In the genomic region with DNA sequence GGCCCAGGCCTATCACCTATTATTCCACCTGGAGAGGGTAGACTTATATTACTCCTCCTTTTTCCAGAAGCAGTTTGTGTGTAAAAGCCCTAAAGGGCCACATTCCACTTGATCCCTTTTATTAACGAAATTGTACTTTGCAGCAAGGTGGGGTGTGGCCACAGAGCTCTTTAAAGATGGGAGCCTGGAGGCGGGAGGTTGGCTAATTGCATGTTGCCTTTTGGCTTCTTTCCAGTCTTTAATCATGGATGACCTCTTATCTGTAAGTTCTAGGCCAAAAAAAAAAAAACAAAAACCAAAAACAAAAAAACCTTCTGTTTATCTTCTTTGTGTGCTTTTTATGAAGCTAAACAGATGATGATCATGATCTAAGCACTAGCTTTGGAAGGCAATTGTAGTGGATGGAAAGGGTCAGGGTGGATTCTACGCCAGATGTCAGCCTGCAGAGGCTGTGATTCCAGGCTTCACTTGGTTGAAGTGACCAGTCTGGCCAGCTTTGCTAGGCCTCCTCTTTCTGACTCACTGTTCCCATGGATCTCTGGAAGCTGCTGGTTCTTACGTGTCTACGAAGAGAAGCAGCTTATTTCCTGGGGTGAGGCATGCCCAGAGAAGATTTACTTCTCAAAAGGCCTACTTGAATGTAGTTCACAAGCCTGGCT, we compare ENCODE assay signal across 12 cellular contexts.
A peak's percentile ranks its signal among the peaks of the same experiment; 100 is the strongest.
DNase-seq lines count a peak whose midpoint lies in the region; ATAC-seq and TF ChIP-seq lines count a peak whose summit lies in the region.
"Had no signal": no experiment of that assay in that cellular context is flagged by ENCODE, and none has a peak within 500 bp of the region (broad histone marks: within the 10 kb centered on the region; RNA-seq: fewer than 3 reads in every experiment).

No MANE protein-coding gene starts in this region.

- peaks cover 59% of the 10 kb centered on the region for H3K4me1 Mint-ChIP-seq in Caco-2 (ENCODE audit: low read depth, unreplicated experiment)
- no peaks in the 10 kb centered on the region for H3K4me1 Mint-ChIP-seq in activated CD4-positive, alpha-beta T cell treated with anti-CD3 and anti-CD28 coated beads for 36 hours

- peak overlapping the region; percentile 39 for H3K27ac Mint-ChIP-seq in Caco-2 (ENCODE audit: unreplicated experiment)
- H3K27ac Mint-ChIP-seq in activated CD4-positive, alpha-beta T cell treated with anti-CD3 and anti-CD28 coated beads for 36 hours, result no peak overlapping the region

- H3K9me2 ChIP-seq in PC-9 (ENCODE audit: insufficient read depth), result no peaks in the 10 kb centered on the region

- no peaks in the 10 kb centered on the region for H3K9me3 Mint-ChIP-seq in Caco-2 (ENCODE audit: unreplicated experiment)
- H3K9me3 Mint-ChIP-seq in activated CD4-positive, alpha-beta T cell treated with anti-CD3 and anti-CD28 coated beads for 36 hours (ENCODE audit: low read depth), result no peaks in the 10 kb centered on the region

- no peaks in the 10 kb centered on the region for H3K9me3 ChIP-seq in Caco-2
- no peaks in the 10 kb centered on the region for H3K9me3 ChIP-seq in PC-9 (ENCODE audit: insufficient read depth, low read depth)
- H3K9me3 ChIP-seq in psoas muscle, result no peaks in the 10 kb centered on the region

- no peak overlapping the region for H2AFZ ChIP-seq in PC-9

- CTCF ChIA-PET in Caco-2 (lab: Charles Lee) (interaction anchor here (0.6 kb wide), 1 partner anchor 133 kb away, joined by 4 read pairs; no protein-coding TSS in a partner anchor), PC-9 (lab: Charles Lee) (interaction anchor here (0.6 to 0.9 kb wide), 3 partner anchors 11 to 279 kb away, joined by 3 to 6 read pairs (median 4); no protein-coding TSS in a partner anchor)
- CTCF ChIA-PET in activated CD4-positive, alpha-beta T cell treated with anti-CD3 and anti-CD28 coated beads for 36 hours (lab: Charles Lee), result no interaction called here

- POLR2A ChIA-PET in Caco-2 (lab: Charles Lee) (interaction anchor here (0.6 to 1.0 kb wide), 3 partner anchors 12 to 41 kb away, joined by 3 to 4 read pairs (median 4); no protein-coding TSS in a partner anchor), PC-9 (lab: Charles Lee; ENCODE audit: unreplicated experiment) (interaction anchor here (0.6 kb wide), 1 partner anchor 1008 kb away, joined by 3 read pairs; no protein-coding TSS in a partner anchor)
- POLR2A ChIA-PET in activated CD4-positive, alpha-beta T cell treated with anti-CD3 and anti-CD28 coated beads for 36 hours (lab: Charles Lee), result no interaction called here

- DNase-seq in Caco-2 (no peak), PC-9 (peak; percentile 35 to 43), glomerular visceral epithelial cell (ENCODE audit: extremely low spot score) (peak; percentile 6), psoas muscle (peak in 1 of 2 donors; percentile 44), D341Med (ENCODE audit: low spot score) (no peak)
- DNase-seq in activated CD4-positive, alpha-beta T cell treated with anti-CD3 and anti-CD28 coated beads for 36 hours, result no peak
- DNase-seq: activated CD4-positive, CD25-positive, alpha-beta regulatory T cell; caudate nucleus; DND-41; NCI-H526 had no signal

- H3K4me3 Mint-ChIP-seq in Caco-2 (ENCODE audit: unreplicated experiment), result peak overlapping the region; percentile 15
- H3K4me3 Mint-ChIP-seq in activated CD4-positive, alpha-beta T cell treated with anti-CD3 and anti-CD28 coated beads for 36 hours, result no peak overlapping the region

- H3K79me2 ChIP-seq in PC-9 (ENCODE audit: low read depth), result no peaks in the 10 kb centered on the region

- peaks cover 10% of the 10 kb centered on the region for H3K36me3 Mint-ChIP-seq in Caco-2 (ENCODE audit: insufficient read depth, unreplicated experiment)
- no peaks in the 10 kb centered on the region for H3K36me3 Mint-ChIP-seq in activated CD4-positive, alpha-beta T cell treated with anti-CD3 and anti-CD28 coated beads for 36 hours (ENCODE audit: low read depth)

- ATAC-seq in psoas muscle (peak; percentile 60 to 78 (median 76)), HG02852 (IDR thresholded peaks at IDR 0.05; ENCODE audit: unreplicated experiment) (no peak), HG02571 (IDR thresholded peaks at IDR 0.05; ENCODE audit: unreplicated experiment) (no peak)
- ATAC-seq in activated CD4-positive, alpha-beta T cell treated with anti-CD3 and anti-CD28 coated beads for 36 hours, result no peak

- H3K27me3 ChIP-seq in Caco-2 (replicated peaks; ENCODE audit: control insufficient read depth, insufficient read depth, low read length) (no peaks in the 10 kb centered on the region), PC-9 (ENCODE audit: insufficient read depth, low read depth) (no peaks in the 10 kb centered on the region), psoas muscle (ENCODE audit: insufficient read depth in 3 of 3, low read length in 2 of 3) (no peaks in the 10 kb centered on the region)

- intact Hi-C loops in Caco-2 (cut with micrococcal nuclease; ENCODE audit: unreplicated experiment) (loop anchor here (5.0 kb wide), 2 partner anchors 62 to 103 kb away; a partner anchor contains a TSS), PC-9 (cut with micrococcal nuclease; ENCODE audit: unreplicated experiment) (no loop called here), psoas muscle (cut with DNase I) (no loop called here)
- intact Hi-C loops in activated CD4-positive, alpha-beta T cell treated with anti-CD3 and anti-CD28 coated beads for 36 hours (cut with DNase I, micrococcal nuclease), result no loop called here

- no peaks in the 10 kb centered on the region for H4K20me1 ChIP-seq in PC-9 (ENCODE audit: insufficient read depth)

- no peaks in the 10 kb centered on the region for H3K36me3 ChIP-seq in Caco-2 (ENCODE audit: control insufficient read depth, insufficient read depth, low read length)
- no peaks in the 10 kb centered on the region for H3K36me3 ChIP-seq in PC-9 (ENCODE audit: low read depth)
- H3K36me3 ChIP-seq in psoas muscle (ENCODE audit: insufficient read depth in 1 of 2, low read depth in 1 of 2), result no peaks in the 10 kb centered on the region

- H3K4me3 ChIP-seq in Caco-2 (ENCODE audit: low read depth, low read length) (no peak overlapping the region), PC-9 (no peak overlapping the region), psoas muscle (no peak overlapping the region)

- H3K27ac ChIP-seq in PC-9 (no peak overlapping the region), psoas muscle (peak overlapping the region; percentile 27)

- TF ChIP-seq CTCF in Caco-2 (IDR thresholded peaks at IDR 0.05; ENCODE audit: insufficient read depth in 1 of 2, low read depth in 1 of 2, low read length in 1 of 2, severe bottlenecking in 1 of 2, unreplicated experiment in 1 of 2) (no peak), PC-9 (conservative IDR thresholded peaks at IDR 0.05) (no peak), psoas muscle (IDR thresholded peaks at IDR 0.05) (no peak)

- BruUV-seq in Caco-2 (replicated peaks; lab: Mats Ljungman, UMichigan), result no TSS peak
- no TSS peak for BruUV-seq in PC-9 (replicated peaks; lab: Mats Ljungman, UMichigan)

- no peak overlapping the region for H3K4me2 ChIP-seq in PC-9

- H3K27me3 Mint-ChIP-seq in Caco-2 (ENCODE audit: insufficient read depth, unreplicated experiment), result no peaks in the 10 kb centered on the region
- H3K27me3 Mint-ChIP-seq in activated CD4-positive, alpha-beta T cell treated with anti-CD3 and anti-CD28 coated beads for 36 hours, result no peaks in the 10 kb centered on the region

- H3F3A ChIP-seq in PC-9 (ENCODE audit: insufficient read depth, low read depth), result peaks cover 6% of the 10 kb centered on the region; the same call in 1 of the 2 replicates

- 60 to 64% (median 61%) methylated on average over 5 of the region's 5 CpGs for WGBS in psoas muscle, 3 donors

- H3K4me1 ChIP-seq in Caco-2 (peaks cover 75% of the 10 kb centered on the region), PC-9 (replicated peaks; ENCODE audit: insufficient read depth) (no peaks in the 10 kb centered on the region), psoas muscle (peaks cover 18% of the 10 kb centered on the region)

Comparison
In these comparisons a context has a peak if more than half of its experiments do, and no peak if none do; other contexts are left out.
1. DNase-seq: peak in PC-9 (2 of 2) and glomerular visceral epithelial cell (single experiment); none in Caco-2 (0 of 2), activated CD4-positive, alpha-beta T cell treated with anti-CD3 and anti-CD28 coated beads for 36 hours (single experiment) and D341Med (single experiment).
2. ATAC-seq: peak in psoas muscle (4 of 4); none in activated CD4-positive, alpha-beta T cell treated with anti-CD3 and anti-CD28 coated beads for 36 hours (single experiment), HG02852 (single experiment) and HG02571 (single experiment).